ENCODE assay signal across 8 cellular contexts in the genomic region with DNA sequence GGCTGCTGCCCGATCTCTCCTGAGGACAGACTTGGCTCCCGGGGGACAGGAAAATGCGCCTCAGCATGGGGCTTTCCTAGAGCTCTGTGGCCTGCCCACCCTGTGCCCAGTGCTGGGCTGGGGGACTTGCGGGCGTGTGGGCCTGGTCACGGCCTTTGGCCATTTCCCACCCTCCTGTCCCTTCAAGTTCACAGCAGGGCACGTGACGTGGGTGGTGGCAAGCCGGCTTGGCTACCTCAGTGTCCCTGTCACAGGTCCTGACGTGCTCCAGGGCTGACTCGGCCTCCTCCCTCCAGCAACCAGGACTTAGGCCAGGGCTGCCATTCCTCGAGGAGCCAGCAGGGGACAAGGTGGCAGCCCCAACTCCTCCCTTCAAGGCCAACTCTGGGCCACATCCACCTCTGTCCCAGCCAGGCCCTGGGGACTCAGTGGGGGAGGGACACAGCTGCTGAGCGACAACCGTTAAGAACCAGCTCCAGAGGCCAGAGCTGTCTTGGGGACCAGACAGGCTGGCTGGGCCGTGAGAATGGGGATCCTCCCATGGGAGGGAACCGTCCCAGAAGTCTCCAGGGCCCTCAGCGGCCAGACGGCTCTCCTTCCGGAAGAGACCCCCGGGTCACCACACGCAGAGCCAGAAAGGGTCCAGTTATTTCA. TPM values are rescaled to one million over a fixed set of nuclear protein-coding genes. Genes with fewer than 3 reads are reported as not detected.
DNase-seq lines count a peak whose midpoint lies in the region; ATAC-seq and TF ChIP-seq lines count a peak whose summit lies in the region.

No MANE protein-coding gene starts in this region.

- H3K4me1 ChIP-seq in muscle layer of colon (ENCODE audit: insufficient read depth, low read length) (peaks cover 34% of the 10 kb centered on the region), testis (peaks cover 40% of the 10 kb centered on the region)

- peaks cover 45% of the 10 kb centered on the region for H3K36me3 Mint-ChIP-seq in activated CD4-positive, alpha-beta memory T cell treated with anti-CD3 and anti-CD28 coated beads, Interleukin-2, amount 10 ng/mL, durations not matched to agents 7 days and 5 days (ENCODE audit: low read depth)

- peak overlapping the region; percentile 81 for H3K27ac Mint-ChIP-seq in activated CD4-positive, alpha-beta memory T cell treated with anti-CD3 and anti-CD28 coated beads, Interleukin-2, amount 10 ng/mL, durations not matched to agents 7 days and 5 days

- TF ChIP-seq CTCF in AG10803 (conservative IDR thresholded peaks at IDR 0.05; ENCODE audit: low read length) = peak; percentile 61
- TF ChIP-seq CTCF in testis (IDR thresholded peaks at IDR 0.05) = peak; percentile 68 to 85 (median 83)

- H3K4me1 Mint-ChIP-seq in activated CD4-positive, alpha-beta memory T cell treated with anti-CD3 and anti-CD28 coated beads, Interleukin-2, amount 10 ng/mL, durations not matched to agents 7 days and 5 days = peaks cover 33% of the 10 kb centered on the region

- CTCF ChIA-PET in activated CD4-positive, alpha-beta memory T cell treated with anti-CD3 and anti-CD28 coated beads, Interleukin-2, amount 10 ng/mL, durations not matched to agents 7 days and 5 days (lab: Charles Lee) = interaction anchor here (0.8 to 6.9 kb wide), 9 partner anchors 13 to 161 kb away, joined by 3 to 85 read pairs (median 4); a partner anchor contains a TSS

- peaks cover 46% of the 10 kb centered on the region for H3K36me3 ChIP-seq in muscle layer of colon (ENCODE audit: insufficient read depth, low read length)
- H3K36me3 ChIP-seq in testis (ENCODE audit: low read depth, missing control alignments) = no peaks in the 10 kb centered on the region

- peak overlapping the region; percentile 87 for H3K27ac ChIP-seq in epithelial cell of prostate
- peak overlapping the region; percentile 43 for H3K27ac ChIP-seq in muscle layer of colon (ENCODE audit: low read depth, low read length)
- H3K27ac ChIP-seq in testis = peak overlapping the region; percentile 55 to 64

- no peaks in the 10 kb centered on the region for H3K27me3 ChIP-seq in muscle layer of colon (ENCODE audit: control insufficient read depth in 1 of 2, insufficient read depth in 2 of 2, low read length in 2 of 2)
- no peaks in the 10 kb centered on the region for H3K27me3 ChIP-seq in testis

- peak overlapping the region; percentile 56 for H3K4me3 Mint-ChIP-seq in activated CD4-positive, alpha-beta memory T cell treated with anti-CD3 and anti-CD28 coated beads, Interleukin-2, amount 10 ng/mL, durations not matched to agents 7 days and 5 days

- H3K9ac ChIP-seq in muscle layer of colon (ENCODE audit: low read length) = no peak overlapping the region

- no peak for TF ChIP-seq POLR2A in testis (IDR thresholded peaks at IDR 0.05)

- H3K27me3 Mint-ChIP-seq in activated CD4-positive, alpha-beta memory T cell treated with anti-CD3 and anti-CD28 coated beads, Interleukin-2, amount 10 ng/mL, durations not matched to agents 7 days and 5 days = no peaks in the 10 kb centered on the region

- DNase-seq in AG10803 (ENCODE audit: low read depth) (peak; percentile 68), NCI-H510A treated with DMSO at 0.1 percent for 48 hours (lab: John Stamatoyannopoulos, UW) (peak; percentile 66), epithelial cell of prostate (ENCODE audit: low read depth, low spot score) (peak; percentile 53), testis (peak; percentile 83)
- DNase-seq in activated CD4-positive, alpha-beta memory T cell treated with anti-CD3 and anti-CD28 coated beads, Interleukin-2, amount 10 ng/mL, durations not matched to agents 7 days and 5 days = peak; percentile 72

- H3K4me3 ChIP-seq in AG10803 (ENCODE audit: low read length) (no peak overlapping the region), muscle layer of colon (ENCODE audit: low read depth in 1 of 2, low read length in 2 of 2) (no peak overlapping the region), testis (no peak overlapping the region)

- intact Hi-C loops in testis (cut with DNase I; ENCODE audit: low total_unique reads) = loop anchor here (10.0 kb wide), 1 partner anchor 70 kb away; a partner anchor contains a TSS

- 48 to 60% methylated on average over 8 to 21 of the region's 21 CpGs for WGBS in testis, 2 donors

- H3K9me3 ChIP-seq in muscle layer of colon (ENCODE audit: low read length) (no peaks in the 10 kb centered on the region), testis (no peaks in the 10 kb centered on the region)

- ATAC-seq in GM18519 (IDR thresholded peaks at IDR 0.05; ENCODE audit: low FRiP score, unreplicated experiment) = peak; percentile 56
- peak; percentile 65 for ATAC-seq in HG02973 (IDR thresholded peaks at IDR 0.05; ENCODE audit: unreplicated experiment)

- no peaks in the 10 kb centered on the region for H3K9me3 Mint-ChIP-seq in activated CD4-positive, alpha-beta memory T cell treated with anti-CD3 and anti-CD28 coated beads, Interleukin-2, amount 10 ng/mL, durations not matched to agents 7 days and 5 days

- POLR2A ChIA-PET in activated CD4-positive, alpha-beta memory T cell treated with anti-CD3 and anti-CD28 coated beads, Interleukin-2, amount 10 ng/mL, durations not matched to agents 7 days and 5 days (lab: Charles Lee) = interaction anchor here (1.2 to 8.7 kb wide), 13 partner anchors 10 to 178 kb away, joined by 4 to 87 read pairs (median 13); a partner anchor contains a TSS

RNA-seq across cellular contexts. Expression of a gene that starts 1.0 kb away (rescaled TPM):
- total RNA-seq in activated CD4-positive, alpha-beta memory T cell treated with anti-CD3 and anti-CD28 coated beads, Interleukin-2, amount 10 ng/mL, durations not matched to agents 7 days and 5 days = 100 to 1,000 TPM; 179 to 190 TPM
- total RNA-seq in testis = 10 to 100 TPM; 15.0 to 20.4 TPM
- polyA plus RNA-seq in testis (ENCODE audit: insufficient read depth, low read depth, low replicate concordance) = 10.2 TPM

RNA-seq across cellular contexts. Expression of a gene that starts 9.9 kb away (rescaled TPM):
- total RNA-seq in activated CD4-positive, alpha-beta memory T cell treated with anti-CD3 and anti-CD28 coated beads, Interleukin-2, amount 10 ng/mL, durations not matched to agents 7 days and 5 days = 100 to 1,000 TPM; 107 to 114 TPM
- total RNA-seq in testis = 100 to 1,000 TPM in 1 of 2 donors, 10 to 100 TPM in 1; 96.1 to 127 TPM
- 217 TPM for polyA plus RNA-seq in testis (ENCODE audit: insufficient read depth, low read depth, low replicate concordance)

RNA-seq across cellular contexts. Expression of a gene that starts 33.2 kb away (rescaled TPM):
- total RNA-seq in activated CD4-positive, alpha-beta memory T cell treated with anti-CD3 and anti-CD28 coated beads, Interleukin-2, amount 10 ng/mL, durations not matched to agents 7 days and 5 days = 10 to 100 TPM; 31.9 to 33.8 TPM
- total RNA-seq in testis = 10 to 100 TPM; 43.5 to 48.6 TPM
- 18.3 TPM for polyA plus RNA-seq in testis (ENCODE audit: insufficient read depth, low read depth, low replicate concordance)

RNA-seq across cellular contexts. Expression of a gene that starts 51.6 kb away (rescaled TPM):
- total RNA-seq in activated CD4-positive, alpha-beta memory T cell treated with anti-CD3 and anti-CD28 coated beads, Interleukin-2, amount 10 ng/mL, durations not matched to agents 7 days and 5 days = 10 to 100 TPM; 24.9 to 26.1 TPM
- 10 to 100 TPM; 23.4 to 25.5 TPM for total RNA-seq in testis
- 8.6 TPM for polyA plus RNA-seq in testis (ENCODE audit: insufficient read depth, low read depth, low replicate concordance)

RNA-seq across cellular contexts. Expression of a gene that starts 59.5 kb away (rescaled TPM):
- total RNA-seq in activated CD4-positive, alpha-beta memory T cell treated with anti-CD3 and anti-CD28 coated beads, Interleukin-2, amount 10 ng/mL, durations not matched to agents 7 days and 5 days = 10 to 100 TPM; 79.9 to 85.0 TPM
- 10 to 100 TPM; 88.2 to 88.7 TPM for total RNA-seq in testis
- 101 TPM for polyA plus RNA-seq in testis (ENCODE audit: insufficient read depth, low read depth, low replicate concordance)

Comparison
In these comparisons a context has a peak if more than half of its experiments do, and no peak if none do; other contexts are left out.
1. RNA of a gene that starts 1.0 kb away (total RNA-seq): 179 to 190 TPM in activated CD4-positive, alpha-beta memory T cell treated with anti-CD3 and anti-CD28 coated beads, Interleukin-2, amount 10 ng/mL, durations not matched to agents 7 days and 5 days; 15.0 to 20.4 TPM in testis; every median in the first group is over 4 times any median in the second.
2. Peak in every context shown above with its lines, with median percentiles within 50 percentile points of each other: DNase-seq and H3K27ac ChIP-seq.